Comparison of ENCODE assay signal across 23 cellular contexts in genomic region chr16:2614761-2615191, GRCh38.
A peak's percentile ranks its signal among the peaks of the same experiment; 100 is the strongest.
DNase-seq lines count a peak whose midpoint lies in the region; ATAC-seq and TF ChIP-seq lines count a peak whose summit lies in the region.
"Had no signal": no experiment of that assay in that cellular context is flagged by ENCODE, and none has a peak within 500 bp of the region (broad histone marks: within the 10 kb centered on the region; RNA-seq: fewer than 3 reads in every experiment).

No MANE protein-coding gene starts in this region.

- H3K9me3 Mint-ChIP-seq in activated CD4-positive, alpha-beta T cell treated with anti-CD3 and anti-CD28 coated beads for 36 hours (ENCODE audit: low read depth) = no peaks in the 10 kb centered on the region
- no peaks in the 10 kb centered on the region for H3K9me3 Mint-ChIP-seq in endothelial cell (ENCODE audit: unreplicated experiment)
- H3K9me3 Mint-ChIP-seq: CD8-positive, alpha-beta T cell had no signal

- H3K27me3 Mint-ChIP-seq in activated CD4-positive, alpha-beta T cell treated with anti-CD3 and anti-CD28 coated beads for 36 hours = no peaks in the 10 kb centered on the region
- peaks cover 6% of the 10 kb centered on the region for H3K27me3 Mint-ChIP-seq in endothelial cell (ENCODE audit: unreplicated experiment)
- H3K27me3 Mint-ChIP-seq in T-helper 17 cell = no peaks in the 10 kb centered on the region

- H3K27ac ChIP-seq in osteoblast (ENCODE audit: low read depth, low read length) (no peak overlapping the region), aorta (ENCODE audit: low read depth in 1 of 2, low read length in 2 of 2) (no peak overlapping the region)
- H3K27ac ChIP-seq: 22Rv1, GM23248, KMS-11 had no signal

- no peak overlapping the region for H3K4me2 ChIP-seq in osteoblast (ENCODE audit: insufficient read depth, low read length)
- H3K4me2 ChIP-seq: KMS-11, SK-N-SH had no signal

- H3K36me3 ChIP-seq in osteoblast (ENCODE audit: insufficient read depth, low read length) (peaks cover 12% of the 10 kb centered on the region), aorta (ENCODE audit: control insufficient read depth in 1 of 2, insufficient read depth in 2 of 2, low read length in 1 of 2) (peaks cover 0 to 2% of the 10 kb centered on the region in 2 donors)

- WGBS in aorta, 2 donors = 94 to 96% methylated on average over 15 of the region's 15 CpGs

- no peak for ATAC-seq in activated CD4-positive, alpha-beta T cell treated with anti-CD3 and anti-CD28 coated beads for 36 hours
- no peak for ATAC-seq in aorta (ENCODE audit: low FRiP score)
- ATAC-seq in GM21576 (IDR thresholded peaks at IDR 0.05; ENCODE audit: unreplicated experiment) = no peak
- ATAC-seq in T-helper 17 cell = no peak
- ATAC-seq: CD8-positive, alpha-beta T cell; GM12878; HCT116 had no signal

- H3K79me2 ChIP-seq in osteoblast (ENCODE audit: insufficient read depth, low read length) = peaks cover 22% of the 10 kb centered on the region

- H3K27me3 ChIP-seq in osteoblast (ENCODE audit: insufficient read depth, low read length) (no peaks in the 10 kb centered on the region), aorta (ENCODE audit: control insufficient read depth in 1 of 2, insufficient read depth in 2 of 2, low read length in 1 of 2) (no peaks in the 10 kb centered on the region)

- intact Hi-C loops in activated CD4-positive, alpha-beta T cell treated with anti-CD3 and anti-CD28 coated beads for 36 hours (cut with DNase I, micrococcal nuclease) = no loop called here
- intact Hi-C loops in aorta (cut with DNase I) = no loop called here

- peaks cover 14% of the 10 kb centered on the region for H4K20me1 ChIP-seq in osteoblast (ENCODE audit: insufficient read depth, low read length)

- H3K9me3 ChIP-seq in osteoblast (ENCODE audit: low read depth, low read length) (no peaks in the 10 kb centered on the region), aorta (ENCODE audit: control insufficient read depth, low read length) (no peaks in the 10 kb centered on the region), T-helper 17 cell (ENCODE audit: control insufficient read depth, low read length, poor library complexity, severe bottlenecking) (no peaks in the 10 kb centered on the region)
- H3K9me3 ChIP-seq: SK-N-SH had no signal

- H3K27ac Mint-ChIP-seq in activated CD4-positive, alpha-beta T cell treated with anti-CD3 and anti-CD28 coated beads for 36 hours = no peak overlapping the region
- H3K27ac Mint-ChIP-seq in endothelial cell (ENCODE audit: unreplicated experiment) = peak overlapping the region; percentile 9
- H3K27ac Mint-ChIP-seq in T-helper 17 cell = no peak overlapping the region
- H3K27ac Mint-ChIP-seq: CD8-positive, alpha-beta T cell had no signal

- H2AFZ ChIP-seq in osteoblast (ENCODE audit: low read length) = no peak overlapping the region
- H2AFZ ChIP-seq: GM23248 had no signal

- H3K4me3 Mint-ChIP-seq in activated CD4-positive, alpha-beta T cell treated with anti-CD3 and anti-CD28 coated beads for 36 hours = no peak overlapping the region
- H3K4me3 Mint-ChIP-seq in endothelial cell (ENCODE audit: unreplicated experiment) (peak overlapping the region; percentile 37), T-helper 17 cell (no peak overlapping the region)
- H3K4me3 Mint-ChIP-seq: CD8-positive, alpha-beta T cell had no signal

- POLR2A ChIA-PET in activated CD4-positive, alpha-beta T cell treated with anti-CD3 and anti-CD28 coated beads for 36 hours (lab: Charles Lee) = no interaction called here

- H3K4me3 ChIP-seq in osteoblast (ENCODE audit: insufficient read depth, low read length) (no peak overlapping the region), aorta (ENCODE audit: low read length in 2 of 2) (no peak overlapping the region)
- H3K4me3 ChIP-seq: GM12878, GM23248 had no signal

- CTCF ChIA-PET in activated CD4-positive, alpha-beta T cell treated with anti-CD3 and anti-CD28 coated beads for 36 hours (lab: Charles Lee) = no interaction called here

- H3K4me1 Mint-ChIP-seq in activated CD4-positive, alpha-beta T cell treated with anti-CD3 and anti-CD28 coated beads for 36 hours = no peaks in the 10 kb centered on the region
- H3K4me1 Mint-ChIP-seq in endothelial cell (ENCODE audit: unreplicated experiment) (no peaks in the 10 kb centered on the region), T-helper 17 cell (peaks cover 3% of the 10 kb centered on the region)

- peak; percentile 2 for DNase-seq in activated CD4-positive, alpha-beta T cell treated with anti-CD3 and anti-CD28 coated beads for 36 hours
- DNase-seq in activated CD4-positive, alpha-beta T cell treated with anti-CD3 and anti-CD28 coated beads for 4 hours = no peak
- DNase-seq in endothelial cell (ENCODE audit: low spot score) (no peak), osteoblast (ENCODE audit: insufficient read length, low spot score, missing footprints) (peak; percentile 57), aorta (peak; percentile 11 to 67), SIG-M5 (lab: John Stamatoyannopoulos, UW) (no peak), T-helper 17 cell (no peak)
- DNase-seq: C1 segment of cervical spinal cord, DND-41, GM23248, NCI-H1694, NCI-H2081 treated with DMSO at 0.1 percent for 48 hours, NCI-H446, NCI-H526, OCI-M1, SHP77, SK-N-SH had no signal

- peaks cover 17% of the 10 kb centered on the region for H3K36me3 Mint-ChIP-seq in activated CD4-positive, alpha-beta T cell treated with anti-CD3 and anti-CD28 coated beads for 36 hours (ENCODE audit: low read depth)
- H3K36me3 Mint-ChIP-seq in endothelial cell (ENCODE audit: low read depth, unreplicated experiment) (peaks cover 15% of the 10 kb centered on the region), T-helper 17 cell (ENCODE audit: low read depth) (no peaks in the 10 kb centered on the region)

- H3K4me1 ChIP-seq in osteoblast (ENCODE audit: insufficient read depth, low read length) (peaks cover 2% of the 10 kb centered on the region), aorta (ENCODE audit: control insufficient read depth in 1 of 2, insufficient read depth in 2 of 2, low read length in 2 of 2) (no peaks in the 10 kb centered on the region)

- TF ChIP-seq CTCF in endothelial cell (IDR thresholded peaks at IDR 0.05; ENCODE audit: unreplicated experiment) = no peak
- no peak for TF ChIP-seq CTCF in osteoblast (IDR thresholded peaks at IDR 0.05; ENCODE audit: extremely low read depth, low read depth, low read length)

Comparison
In these comparisons a context has a peak if more than half of its experiments do, and no peak if none do; other contexts are left out.
1. DNase-seq: peak in activated CD4-positive, alpha-beta T cell treated with anti-CD3 and anti-CD28 coated beads for 36 hours (single experiment), osteoblast (single experiment) and aorta (2 of 2); none in activated CD4-positive, alpha-beta T cell treated with anti-CD3 and anti-CD28 coated beads for 4 hours (0 of 2), endothelial cell (single experiment), SIG-M5 (single experiment) and T-helper 17 cell (0 of 3).